In genomic region chr10:112985701-112986510, GRCh38 we compare ENCODE assay signal across 11 cellular contexts. TPM values are rescaled to one million over a fixed set of nuclear protein-coding genes. Genes with fewer than 3 reads are reported as not detected.
DNase-seq lines count a peak whose midpoint lies in the region; ATAC-seq, FAIRE-seq and TF ChIP-seq lines count a peak whose summit lies in the region.
"Had no signal": no experiment of that assay in that cellular context is flagged by ENCODE, and none has a peak within 500 bp of the region (broad histone marks: within the 10 kb centered on the region; RNA-seq: fewer than 3 reads in every experiment).

No MANE protein-coding gene starts in this region.

- peak; percentile 49 for DNase-seq in activated CD8-positive, alpha-beta T cell treated with anti-CD3 and anti-CD28 coated beads for 36 hours
- DNase-seq in activated CD8-positive, alpha-beta T cell treated with anti-CD3 and anti-CD28 coated beads, Interleukin-2, amount 10 ng/mL, durations not matched to agents 7 days and 5 days: no peak
- DNase-seq in foreskin fibroblast (peak; percentile 61 to 76), NCI-H1930 (lab: John Stamatoyannopoulos, UW) (no peak), NCI-H2196 treated with DMSO at 0.1 percent for 48 hours (lab: John Stamatoyannopoulos, UW; ENCODE audit: unreplicated experiment) (no peak), frontal cortex (ENCODE audit: low spot score in 2 of 2) (no peak)
- peak; percentile 17 to 54 for DNase-seq in stimulated activated naive CD8-positive, alpha-beta T cell treated with anti-CD3 and anti-CD28 coated beads, Interleukin-15, amount 100 ng/mL, for 72 hours
- DNase-seq: NK-92 treated with Interleukin-12 subunit alpha and Interleukin-12 subunit beta, amount 100 ng/mL, for 24 hours had no signal

- no peaks in the 10 kb centered on the region for H3K9me3 ChIP-seq in OCI-LY1 (ENCODE audit: low read length)

- no peak for FAIRE-seq in frontal cortex (lab: Jason Lieb, UNC)

- H3F3A ChIP-seq in OCI-LY1 (ENCODE audit: insufficient read depth, low read length): no peaks in the 10 kb centered on the region

- peaks cover 98% of the 10 kb centered on the region for H3K4me1 ChIP-seq in OCI-LY1 (ENCODE audit: insufficient read depth, low read length, severe bottlenecking)

- peak overlapping the region; percentile 98 for H3K27ac ChIP-seq in OCI-LY1 (ENCODE audit: low read depth, low read length, poor library complexity, severe bottlenecking)
- H3K27ac ChIP-seq: C4-2B had no signal

- no peak overlapping the region for H2AFZ ChIP-seq in OCI-LY1 (ENCODE audit: low read length)

- no peaks in the 10 kb centered on the region for H3K9me2 ChIP-seq in OCI-LY1 (ENCODE audit: low read depth, low read length)

- peaks cover 25% of the 10 kb centered on the region for H3K79me2 ChIP-seq in OCI-LY1 (ENCODE audit: insufficient read depth, low read length)

- peak overlapping the region; percentile 54 for H3K4me2 ChIP-seq in OCI-LY1 (ENCODE audit: low read length)

- intact Hi-C loops in activated CD8-positive, alpha-beta T cell treated with anti-CD3 and anti-CD28 coated beads for 36 hours (cut with micrococcal nuclease): no loop called here

- H3K4me3 ChIP-seq in OCI-LY1 (ENCODE audit: low read depth, low read length, poor library complexity, severe bottlenecking) (peak overlapping the region; percentile 16), foreskin fibroblast (ENCODE audit: low read depth in 1 of 2, low read length in 2 of 2) (no peak overlapping the region)

- ATAC-seq in activated CD8-positive, alpha-beta T cell treated with anti-CD3 and anti-CD28 coated beads for 36 hours: peak; percentile 84
- no peak for ATAC-seq in activated CD8-positive, alpha-beta T cell treated with anti-CD3 and anti-CD28 coated beads, Interleukin-2, amount 10 ng/mL, durations not matched to agents 7 days and 5 days
- peak; percentile 88 for ATAC-seq in stimulated activated naive CD8-positive, alpha-beta T cell treated with anti-CD3 and anti-CD28 coated beads, Interleukin-15, amount 100 ng/mL, for 72 hours
- ATAC-seq: HCT116 had no signal

- H3K9ac ChIP-seq in OCI-LY1 (ENCODE audit: low read length): peak overlapping the region; percentile 48; the same call in 1 of the 2 replicates

- no peaks in the 10 kb centered on the region for H3K27me3 ChIP-seq in OCI-LY1 (ENCODE audit: insufficient read depth, low read length)

- H3K36me3 ChIP-seq in OCI-LY1 (ENCODE audit: insufficient read depth, low read length): no peaks in the 10 kb centered on the region

- no peaks in the 10 kb centered on the region for H3K9me3 Mint-ChIP-seq in activated CD8-positive, alpha-beta T cell treated with anti-CD3 and anti-CD28 coated beads for 36 hours
- no peaks in the 10 kb centered on the region for H3K9me3 Mint-ChIP-seq in activated CD8-positive, alpha-beta T cell treated with anti-CD3 and anti-CD28 coated beads, Interleukin-2, amount 10 ng/mL, durations not matched to agents 7 days and 5 days (ENCODE audit: insufficient read depth)
- H3K9me3 Mint-ChIP-seq in stimulated activated naive CD8-positive, alpha-beta T cell treated with anti-CD3 and anti-CD28 coated beads, Interleukin-15, amount 100 ng/mL, for 72 hours: no peaks in the 10 kb centered on the region

- H3K36me3 Mint-ChIP-seq in activated CD8-positive, alpha-beta T cell treated with anti-CD3 and anti-CD28 coated beads for 36 hours (ENCODE audit: low read depth): no peaks in the 10 kb centered on the region
- no peaks in the 10 kb centered on the region for H3K36me3 Mint-ChIP-seq in activated CD8-positive, alpha-beta T cell treated with anti-CD3 and anti-CD28 coated beads, Interleukin-2, amount 10 ng/mL, durations not matched to agents 7 days and 5 days (ENCODE audit: low read depth)

- peaks cover 57% of the 10 kb centered on the region for H3K27me3 Mint-ChIP-seq in activated CD8-positive, alpha-beta T cell treated with anti-CD3 and anti-CD28 coated beads for 36 hours
- peaks cover 68% of the 10 kb centered on the region for H3K27me3 Mint-ChIP-seq in activated CD8-positive, alpha-beta T cell treated with anti-CD3 and anti-CD28 coated beads, Interleukin-2, amount 10 ng/mL, durations not matched to agents 7 days and 5 days (ENCODE audit: low read depth)
- H3K27me3 Mint-ChIP-seq in stimulated activated naive CD8-positive, alpha-beta T cell treated with anti-CD3 and anti-CD28 coated beads, Interleukin-15, amount 100 ng/mL, for 72 hours: peaks cover 81% of the 10 kb centered on the region

- CTCF ChIA-PET in activated CD8-positive, alpha-beta T cell treated with anti-CD3 and anti-CD28 coated beads for 36 hours (lab: Charles Lee): interaction anchor here (1.2 to 1.7 kb wide), 3 partner anchors 25 to 264 kb away, joined by 3 to 7 read pairs (median 5); no protein-coding TSS in a partner anchor
- CTCF ChIA-PET in activated CD8-positive, alpha-beta T cell treated with anti-CD3 and anti-CD28 coated beads, Interleukin-2, amount 10 ng/mL, durations not matched to agents 7 days and 5 days (lab: Charles Lee): no interaction called here

- no peak overlapping the region for H3K4me3 Mint-ChIP-seq in activated CD8-positive, alpha-beta T cell treated with anti-CD3 and anti-CD28 coated beads for 36 hours
- no peak overlapping the region for H3K4me3 Mint-ChIP-seq in activated CD8-positive, alpha-beta T cell treated with anti-CD3 and anti-CD28 coated beads, Interleukin-2, amount 10 ng/mL, durations not matched to agents 7 days and 5 days
- H3K4me3 Mint-ChIP-seq in stimulated activated naive CD8-positive, alpha-beta T cell treated with anti-CD3 and anti-CD28 coated beads, Interleukin-15, amount 100 ng/mL, for 72 hours: peak overlapping the region; percentile 38 to 62

- POLR2A ChIA-PET in activated CD8-positive, alpha-beta T cell treated with anti-CD3 and anti-CD28 coated beads for 36 hours (lab: Charles Lee): interaction anchor here (0.8 to 1.0 kb wide), 3 partner anchors 14 to 30 kb away, joined by 3 read pairs; no protein-coding TSS in a partner anchor
- POLR2A ChIA-PET in activated CD8-positive, alpha-beta T cell treated with anti-CD3 and anti-CD28 coated beads, Interleukin-2, amount 10 ng/mL, durations not matched to agents 7 days and 5 days (lab: Charles Lee): no interaction called here

- no peak overlapping the region for H3K27ac Mint-ChIP-seq in activated CD8-positive, alpha-beta T cell treated with anti-CD3 and anti-CD28 coated beads for 36 hours
- H3K27ac Mint-ChIP-seq in activated CD8-positive, alpha-beta T cell treated with anti-CD3 and anti-CD28 coated beads, Interleukin-2, amount 10 ng/mL, durations not matched to agents 7 days and 5 days: no peak overlapping the region
- H3K27ac Mint-ChIP-seq in stimulated activated naive CD8-positive, alpha-beta T cell treated with anti-CD3 and anti-CD28 coated beads, Interleukin-15, amount 100 ng/mL, for 72 hours: peak overlapping the region in 1 of 2 donors; percentile 60

- H3K4me1 Mint-ChIP-seq in activated CD8-positive, alpha-beta T cell treated with anti-CD3 and anti-CD28 coated beads for 36 hours (ENCODE audit: low read depth): peaks cover 30% of the 10 kb centered on the region
- H3K4me1 Mint-ChIP-seq in activated CD8-positive, alpha-beta T cell treated with anti-CD3 and anti-CD28 coated beads, Interleukin-2, amount 10 ng/mL, durations not matched to agents 7 days and 5 days (ENCODE audit: low read depth): peaks cover 19% of the 10 kb centered on the region
- peaks cover 38% of the 10 kb centered on the region for H3K4me1 Mint-ChIP-seq in stimulated activated naive CD8-positive, alpha-beta T cell treated with anti-CD3 and anti-CD28 coated beads, Interleukin-15, amount 100 ng/mL, for 72 hours

- no peaks in the 10 kb centered on the region for H4K20me1 ChIP-seq in OCI-LY1 (ENCODE audit: insufficient read depth, low read length)

- no peak for TF ChIP-seq CTCF in activated CD8-positive, alpha-beta T cell treated with anti-CD3 and anti-CD28 coated beads for 36 hours (IDR thresholded peaks at IDR 0.05)
- no peak for TF ChIP-seq CTCF in OCI-LY1 (IDR thresholded peaks at IDR 0.05; ENCODE audit: low read length)
- TF ChIP-seq CTCF in foreskin fibroblast (IDR thresholded peaks at IDR 0.05; ENCODE audit: low read depth, low read length): no peak

RNA-seq across cellular contexts. Expression of gene TCF7L2, which starts 35.9 kb away (rescaled TPM):
- 1 to 10 TPM; 1.5 to 1.6 TPM for total RNA-seq in activated CD8-positive, alpha-beta T cell treated with anti-CD3 and anti-CD28 coated beads for 36 hours
- under 1 TPM; 0.26 to 0.42 TPM for total RNA-seq in activated CD8-positive, alpha-beta T cell treated with anti-CD3 and anti-CD28 coated beads, Interleukin-2, amount 10 ng/mL, durations not matched to agents 7 days and 5 days
- total RNA-seq in frontal cortex: 0.82 TPM

Comparison
In these comparisons a context has a peak if more than half of its experiments do, and no peak if none do; other contexts are left out.
1. DNase-seq: peak in activated CD8-positive, alpha-beta T cell treated with anti-CD3 and anti-CD28 coated beads for 36 hours (single experiment), foreskin fibroblast (2 of 2) and stimulated activated naive CD8-positive, alpha-beta T cell treated with anti-CD3 and anti-CD28 coated beads, Interleukin-15, amount 100 ng/mL, for 72 hours (2 of 2); none in activated CD8-positive, alpha-beta T cell treated with anti-CD3 and anti-CD28 coated beads, Interleukin-2, amount 10 ng/mL, durations not matched to agents 7 days and 5 days (single experiment), NCI-H1930 (0 of 2), NCI-H2196 treated with DMSO at 0.1 percent for 48 hours (single experiment) and frontal cortex (0 of 2).
2. H3K4me3 Mint-ChIP-seq: peak in stimulated activated naive CD8-positive, alpha-beta T cell treated with anti-CD3 and anti-CD28 coated beads, Interleukin-15, amount 100 ng/mL, for 72 hours (2 of 2); none in activated CD8-positive, alpha-beta T cell treated with anti-CD3 and anti-CD28 coated beads for 36 hours (single experiment) and activated CD8-positive, alpha-beta T cell treated with anti-CD3 and anti-CD28 coated beads, Interleukin-2, amount 10 ng/mL, durations not matched to agents 7 days and 5 days (single experiment).